In genomic region chr17:75612906-75613626, GRCh38 we compare ENCODE assay signal across 19 cellular contexts. TPM values are rescaled to one million over a fixed set of nuclear protein-coding genes. Genes with fewer than 3 reads are reported as not detected.
DNase-seq lines count a peak whose midpoint lies in the region; ATAC-seq, FAIRE-seq and TF ChIP-seq lines count a peak whose summit lies in the region.
"Had no signal": no experiment of that assay in that cellular context is flagged by ENCODE, and none has a peak within 500 bp of the region (broad histone marks: within the 10 kb centered on the region; RNA-seq: fewer than 3 reads in every experiment).

No MANE protein-coding gene starts in this region.

- no peaks in the 10 kb centered on the region for H3K9me3 ChIP-seq in A549
- no peaks in the 10 kb centered on the region for H3K9me3 ChIP-seq in duodenal mucosa (ENCODE audit: control insufficient read depth in 1 of 2, low read length in 2 of 2)
- no peaks in the 10 kb centered on the region for H3K9me3 ChIP-seq in small intestine (ENCODE audit: control insufficient read depth, low read depth)
- H3K9me3 ChIP-seq: BE2C had no signal

- H3K36me3 ChIP-seq in duodenal mucosa (ENCODE audit: control insufficient read depth in 1 of 2, insufficient read depth in 2 of 2, low read length in 2 of 2), result peaks cover 16 to 51% of the 10 kb centered on the region in 2 donors
- H3K36me3 ChIP-seq in small intestine (ENCODE audit: control insufficient read depth in 2 of 2, insufficient read depth in 2 of 2, low read length in 2 of 2), result peaks cover 12 to 17% of the 10 kb centered on the region in 2 donors
- H3K36me3 ChIP-seq: BE2C had no signal

- no peak for ATAC-seq in A549

- H3K4me2 ChIP-seq in A549, result no peak overlapping the region
- H3K4me2 ChIP-seq: GM23338 had no signal

- H3K9ac ChIP-seq in duodenal mucosa (ENCODE audit: low read depth in 1 of 2, low read length in 2 of 2), result peak overlapping the region in 1 of 2 donors; percentile 39

- peaks cover 0 to 2% (median 0%) of the 10 kb centered on the region in 3 donors for H3K27me3 Mint-ChIP-seq in CD14-positive monocyte (ENCODE audit: low read depth in 3 of 3)
- H3K27me3 Mint-ChIP-seq: CD4-positive, alpha-beta memory T cell had no signal

- POLR2A ChIA-PET in A549 (lab: Yijun Ruan, JAX), result no interaction called here

- intact Hi-C loops in CD14-positive monocyte (cut with micrococcal nuclease), result no loop called here

- TF ChIP-seq RAD21 in A549 (conservative IDR thresholded peaks at IDR 0.05 in 1 of 2, IDR thresholded peaks at IDR 0.05 in 1 of 2), result no peak

- no peak overlapping the region for H3K4me3 Mint-ChIP-seq in CD14-positive monocyte
- H3K4me3 Mint-ChIP-seq: CD4-positive, alpha-beta memory T cell; GM23338 had no signal

- no peaks in the 10 kb centered on the region for H3K27me3 ChIP-seq in duodenal mucosa (ENCODE audit: control insufficient read depth in 1 of 2, insufficient read depth in 2 of 2, low read length in 2 of 2)
- H3K27me3 ChIP-seq in small intestine (ENCODE audit: control insufficient read depth in 2 of 2, insufficient read depth in 2 of 2, low read length in 2 of 2), result no peaks in the 10 kb centered on the region
- H3K27me3 ChIP-seq: BE2C had no signal

- H3K4me3 ChIP-seq in A549, result no peak overlapping the region
- peak overlapping the region; percentile 28 to 47 for H3K4me3 ChIP-seq in duodenal mucosa (ENCODE audit: low read depth in 1 of 2, low read length in 2 of 2)
- H3K4me3 ChIP-seq in small intestine (ENCODE audit: low read depth in 1 of 2, low read length in 2 of 2), result peak overlapping the region in 1 of 2 donors; percentile 82
- H3K4me3 ChIP-seq: GM23338, K562 had no signal

- no peak for FAIRE-seq in A549 (lab: Jason Lieb, UNC)
- no peak for FAIRE-seq in small intestine (lab: Jason Lieb, UNC)
- FAIRE-seq: H54, K562 had no signal

- no peaks in the 10 kb centered on the region for H3K9me3 Mint-ChIP-seq in CD14-positive monocyte
- H3K9me3 Mint-ChIP-seq: CD4-positive, alpha-beta memory T cell; GM23338 had no signal

- no peak for TF ChIP-seq CTCF in A549 (IDR thresholded peaks at IDR 0.05)
- no peak for TF ChIP-seq CTCF in CD14-positive monocyte (IDR thresholded peaks at IDR 0.05)

- no peaks in the 10 kb centered on the region for H3K4me1 Mint-ChIP-seq in CD14-positive monocyte
- H3K4me1 Mint-ChIP-seq: CD4-positive, alpha-beta memory T cell; GM23338 had no signal

- H3K27ac Mint-ChIP-seq in CD14-positive monocyte, result no peak overlapping the region
- H3K27ac Mint-ChIP-seq: CD4-positive, alpha-beta memory T cell; GM23338 had no signal

- no peak for TF ChIP-seq EP300 in A549 (IDR thresholded peaks at IDR 0.05)

- DNase-seq in A549 (ENCODE audit: low read depth in 1 of 2, low spot score in 1 of 2) (no peak), CD14-positive monocyte (ENCODE audit: low spot score) (peak; percentile 38), small intestine (no peak), NCI-H774 (lab: John Stamatoyannopoulos, UW) (no peak), DMS53 treated with DMSO at 0.1 percent for 48 hours (lab: John Stamatoyannopoulos, UW; ENCODE audit: unreplicated experiment) (no peak), SK-N-DZ (ENCODE audit: low spot score) (no peak)
- DNase-seq: ACHN; BE2C; C1 segment of cervical spinal cord; CD4-positive, alpha-beta memory T cell; DMS153; DMS79 treated with DMSO at 0.1 percent for 48 hours; GF-D8; IMR-90 had no signal

- 84% methylated on average over 26 of the region's 27 CpGs for WGBS in A549 (ENCODE audit: missing lambda C conversion rate)
- 83 to 87% (median 86%) methylated on average over 23 to 27 of the region's 27 CpGs for WGBS in small intestine, 3 donors

- CTCF ChIA-PET in A549 (lab: Yijun Ruan, JAX), result interaction anchor here (0.8 to 51.3 kb wide), 9 partner anchors 7 to 186 kb away, joined by 3 to 2254 read pairs (median 10); partner anchors contain the start of genes MYO15B, RECQL5, SAP30BP and SMIM5

- TF ChIP-seq POLR2A in A549 (IDR thresholded peaks at IDR 0.05; ENCODE audit: low read length), result no peak; the same call in 1 of the 2 replicates

- H3K27ac ChIP-seq in A549 (peak overlapping the region; percentile 52 to 92), duodenal mucosa (ENCODE audit: low read depth, low read length) (no peak overlapping the region), small intestine (ENCODE audit: low read depth in 1 of 2, low read length in 1 of 2) (peak overlapping the region; percentile 21 to 100)
- H3K27ac ChIP-seq: HL-60 had no signal

- H3K36me3 Mint-ChIP-seq in CD14-positive monocyte, result peaks cover 44 to 76% of the 10 kb centered on the region in 2 donors
- H3K36me3 Mint-ChIP-seq: CD4-positive, alpha-beta memory T cell had no signal

- H3K4me1 ChIP-seq in A549 (peaks cover 54% of the 10 kb centered on the region), duodenal mucosa (ENCODE audit: control insufficient read depth in 1 of 2, insufficient read depth in 2 of 2, low read length in 2 of 2) (peaks cover 30 to 59% of the 10 kb centered on the region in 2 donors), small intestine (ENCODE audit: control insufficient read depth in 2 of 2, insufficient read depth in 1 of 2, low read depth in 1 of 2, low read length in 1 of 2) (peaks cover 0 to 5% of the 10 kb centered on the region in 2 donors)
- H3K4me1 ChIP-seq: BE2C had no signal

TF ChIP-seq in A549, 52 proteins besides CTCF, POLR2A, EP300 and RAD21 (continues in another document):
- TF ChIP-seq E2F6 (IDR thresholded peaks at IDR 0.05; ENCODE audit: borderline replicate concordance, low read depth) (no peak), PBX3 (IDR thresholded peaks at IDR 0.05) (no peak), HOXB5 (CRISPR knock-in tag; IDR thresholded peaks at IDR 0.05) (no peak), HOXA7 (CRISPR knock-in tag; IDR thresholded peaks at IDR 0.05) (no peak), SMC3 (IDR thresholded peaks at IDR 0.05) (no peak), MAFK (IDR thresholded peaks at IDR 0.05; ENCODE audit: partially characterized antibody) (no peak)

RNA-seq across cellular contexts. Expression of gene SMIM5, which starts 20.2 kb away (rescaled TPM):
- 0.25 and 0.30 TPM in 2 replicates for polyA plus RNA-seq in A549 (2011; rRNA removed)
- polyA plus RNA-seq in A549 (2012; cell fraction: cytosol; rRNA removed), result 0.10 and 0.25 TPM in 2 replicates
- polyA plus RNA-seq in A549 (2012; cell fraction: nucleus; rRNA removed), result 0.86 and 0.97 TPM in 2 replicates
- 0.15 to 0.33 TPM (median 0.20 TPM) in 3 replicates for polyA plus RNA-seq in A549 (2017; fragmentation: RNase III; extraction: RNeasy Plus Mini Kit Qiagen cat#74134 plus additional on column Dnase treatment)
- 0.19 and 0.21 TPM in 2 replicates for polyA minus RNA-seq in A549 (2011; rRNA and poly(A)+ RNA removed)
- under 1 TPM; 0.15 to 0.43 TPM for polyA plus RNA-seq in CD14-positive monocyte
- polyA plus RNA-seq in small intestine, result 100 to 1,000 TPM in 1 of 3 donors, 10 to 100 TPM in 2; 11.1 to 114 (median 94.6) TPM
- not detected in 2 replicates for polyA plus RNA-seq in SK-N-DZ (2014; cell fraction: cytosol; rRNA removed)
- 0.14 TPM in 1 of 2 replicates, not detected in the other for polyA plus RNA-seq in SK-N-DZ (2014; cell fraction: nucleus; rRNA removed)
- polyA plus RNA-seq: CD4-positive, alpha-beta memory T cell; IMR-90 had no signal

RNA-seq across cellular contexts. Expression of gene MYO15B, which starts 25.5 kb away (rescaled TPM):
- polyA plus RNA-seq in A549 (2011; rRNA removed), result 12.4 and 17.7 TPM in 2 replicates
- 14.1 and 16.2 TPM in 2 replicates for polyA plus RNA-seq in A549 (2012; cell fraction: cytosol; rRNA removed)
- 120 and 145 TPM in 2 replicates for polyA plus RNA-seq in A549 (2012; cell fraction: nucleus; rRNA removed)
- 27.4 to 33.9 TPM (median 33.5 TPM) in 3 replicates for polyA plus RNA-seq in A549 (2017; fragmentation: RNase III; extraction: RNeasy Plus Mini Kit Qiagen cat#74134 plus additional on column Dnase treatment)
- 21.2 and 21.5 TPM in 2 replicates for polyA minus RNA-seq in A549 (2011; rRNA and poly(A)+ RNA removed)
- polyA plus RNA-seq in CD14-positive monocyte, result under 1 TPM; 0.17 to 0.62 TPM
- 1,000 to 10,000 TPM in 2 of 3 donors, 100 to 1,000 TPM in 1; 279 to 3,618 (median 2,326) TPM for polyA plus RNA-seq in small intestine
- polyA plus RNA-seq in SK-N-DZ (2014; cell fraction: cytosol; rRNA removed), result 0.32 TPM in 1 of 2 replicates, not detected in the other
- 1.5 and 1.6 TPM in 2 replicates for polyA plus RNA-seq in SK-N-DZ (2014; cell fraction: nucleus; rRNA removed)

RNA-seq across cellular contexts. Expression of gene RECQL5, which starts 53.9 kb away (rescaled TPM):
- polyA plus RNA-seq in A549 (2011; rRNA removed) (22.7 and 29.2 TPM in 2 replicates), A549 (2017; fragmentation: RNase III; extraction: RNeasy Plus Mini Kit Qiagen cat#74134 plus additional on column Dnase treatment) (37.3 to 42.5 TPM (median 39.9 TPM) in 3 replicates), CD14-positive monocyte (1 to 10 TPM; 3.1 to 4.4 TPM), small intestine (10 to 100 TPM; 14.6 to 20.2 (median 15.7) TPM)
- polyA plus RNA-seq in A549 (2012; cell fraction: cytosol; rRNA removed), result 17.7 and 21.4 TPM in 2 replicates
- 159 and 161 TPM in 2 replicates for polyA plus RNA-seq in A549 (2012; cell fraction: nucleus; rRNA removed)
- polyA minus RNA-seq in A549 (2011; rRNA and poly(A)+ RNA removed), result 48.5 and 52.7 TPM in 2 replicates
- polyA plus RNA-seq in SK-N-DZ (2014; cell fraction: cytosol; rRNA removed), result 23.7 and 26.3 TPM in 2 replicates
- 82.8 and 109 TPM in 2 replicates for polyA plus RNA-seq in SK-N-DZ (2014; cell fraction: nucleus; rRNA removed)

RNA-seq across cellular contexts. Expression of gene SAP30BP, which starts 54.1 kb away (rescaled TPM):
- polyA plus RNA-seq in A549 (2011; rRNA removed), result 76.3 and 103 TPM in 2 replicates
- 97.6 and 108 TPM in 2 replicates for polyA plus RNA-seq in A549 (2012; cell fraction: cytosol; rRNA removed)
- polyA plus RNA-seq in A549 (2012; cell fraction: nucleus; rRNA removed), result 186 and 190 TPM in 2 replicates
- 125 to 139 TPM (median 136 TPM) in 3 replicates for polyA plus RNA-seq in A549 (2017; fragmentation: RNase III; extraction: RNeasy Plus Mini Kit Qiagen cat#74134 plus additional on column Dnase treatment)
- 63.9 and 67.1 TPM in 2 replicates for polyA minus RNA-seq in A549 (2011; rRNA and poly(A)+ RNA removed)
- polyA plus RNA-seq in CD14-positive monocyte, result 10 to 100 TPM; 43.8 to 61.6 TPM
- polyA plus RNA-seq in small intestine, result 10 to 100 TPM; 52.6 to 92.7 (median 83.2) TPM
- 64.3 and 73.1 TPM in 2 replicates for polyA plus RNA-seq in SK-N-DZ (2014; cell fraction: cytosol; rRNA removed)
- 196 and 208 TPM in 2 replicates for polyA plus RNA-seq in SK-N-DZ (2014; cell fraction: nucleus; rRNA removed)

Comparison
In these comparisons a context has a peak if more than half of its experiments do, and no peak if none do; other contexts are left out.
1. RNA of gene SMIM5, which starts 20.2 kb away (polyA plus RNA-seq): 11.1 to 114 TPM in small intestine; 0.15 to 0.43 TPM in CD14-positive monocyte and 0.10 to 0.97 TPM in A549; every median in the first group is over 4 times any median in the second.
2. RNA of gene MYO15B, which starts 25.5 kb away (polyA plus RNA-seq): 279 to 3,618 TPM in small intestine and 12.4 to 145 TPM in A549; 0.17 to 0.62 TPM in CD14-positive monocyte; every median in the first group is over 4 times any median in the second.